Comparison of ENCODE assay signal across 21 cellular contexts in the genomic region with DNA sequence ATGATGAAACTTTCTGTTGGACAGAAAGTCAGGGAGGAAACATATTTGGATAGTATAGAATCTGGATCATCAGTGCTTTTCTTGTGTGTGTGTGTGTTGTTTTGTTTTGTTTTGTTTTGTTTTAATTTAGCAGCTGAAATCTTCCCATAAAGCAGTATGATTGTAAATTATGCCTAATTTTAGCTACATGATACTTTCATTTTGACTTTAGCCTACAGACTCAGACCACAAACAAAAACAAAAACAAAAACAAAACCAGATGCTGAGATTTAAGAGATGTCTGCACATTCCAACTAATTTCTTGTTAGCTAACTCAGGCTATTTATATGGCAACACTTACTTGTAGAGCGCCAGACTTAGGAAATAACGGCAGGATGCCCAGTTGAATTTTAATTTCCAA.
"Had no signal": no experiment of that assay in that cellular context is flagged by ENCODE, and none has a peak within 500 bp of the region (broad histone marks: within the 10 kb centered on the region; RNA-seq: fewer than 3 reads in every experiment).

No MANE protein-coding gene starts in this region.

- H3K4me3 ChIP-seq: colonic mucosa, dorsolateral prefrontal cortex, ovary, prostate gland, spleen, thoracic aorta, upper lobe of left lung had no signal

- H3K36me3 ChIP-seq: colonic mucosa, neutrophil, ovary, prostate gland, spleen, thoracic aorta, upper lobe of left lung had no signal

- H3K27ac ChIP-seq: colonic mucosa, dorsolateral prefrontal cortex, epithelial cell of prostate, foreskin keratinocyte, neutrophil, ovary, prostate gland, spleen, thoracic aorta, upper lobe of left lung had no signal

- ATAC-seq: activated CD4-positive, alpha-beta T cell treated with anti-CD3 and anti-CD28 coated beads for 36 hours; activated T-cell treated with anti-CD3 and anti-CD28 coated beads, Interleukin-2, amount 50 U/mL, for 4 hours; foreskin keratinocyte; left colon had no signal

- H3K4me1 ChIP-seq: colonic mucosa, foreskin keratinocyte, prostate gland, spleen, upper lobe of left lung had no signal

- H3K9me3 ChIP-seq: colonic mucosa, neutrophil, ovary, prostate gland, spleen, thoracic aorta, upper lobe of left lung had no signal

- DNase-seq: activated B cell treated with CpG ODN at 0.5 μM for 24 hours; activated CD4-positive, alpha-beta T cell treated with anti-CD3 and anti-CD28 coated beads for 36 hours; activated CD4-positive, alpha-beta T cell treated with anti-CD3 and anti-CD28 coated beads, Interleukin-2, amount 50 U/mL, for 48 hours; activated CD8-positive, alpha-beta memory T cell treated with anti-CD3 and anti-CD28 coated beads, Interleukin-2, amount 50 U/mL, for 48 hours; activated naive CD4-positive, alpha-beta T cell treated with Interleukin-2 at 50 U/mL for 16 hours; activated naive CD8-positive, alpha-beta T cell treated with anti-CD3 and anti-CD28 coated beads, Interleukin-2, amount 10 ng/mL, durations not matched to agents 7 days and 5 days; activated T-cell treated with anti-CD3 and anti-CD28 coated beads, Interleukin-2, amount 50 U/mL, for 4 hours; amygdala; colonic mucosa; dorsolateral prefrontal cortex; foreskin keratinocyte; left colon; ovary; spleen; stimulated activated CD4-positive, alpha-beta T cell treated with anti-CD3 and anti-CD28 coated beads, Interleukin-4, amount 100 ng/mL, for 24 hours; stimulated activated naive CD4-positive, alpha-beta T cell treated with Interleukin-2 at 50 U/mL for 16 hours; upper lobe of left lung had no signal

- H3K27me3 ChIP-seq: colonic mucosa, foreskin keratinocyte, neutrophil, ovary, spleen, upper lobe of left lung had no signal
